23 cellular contexts compared by ENCODE assay signal in the genomic region with DNA sequence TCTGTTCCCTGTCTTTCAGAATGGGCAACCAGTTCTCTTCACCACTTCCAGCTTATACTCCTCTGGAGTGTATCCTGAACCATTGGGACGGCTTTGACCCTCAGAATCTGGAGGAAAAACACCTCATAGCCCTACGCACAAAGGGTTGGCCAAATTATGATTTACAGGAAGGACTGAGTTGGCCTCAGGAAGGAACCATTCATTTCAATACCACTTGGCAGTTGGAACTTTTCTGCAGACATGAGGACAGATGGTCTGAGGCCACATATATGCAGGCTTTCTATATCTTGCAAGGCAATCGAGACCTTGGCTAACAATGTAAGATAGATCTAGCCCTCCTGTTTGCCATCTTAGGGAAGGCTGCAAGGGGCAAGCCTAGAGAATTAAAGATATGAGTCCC. TPM values are rescaled to one million over a fixed set of nuclear protein-coding genes. Genes with fewer than 3 reads are reported as not detected.
A peak's percentile ranks its signal among the peaks of the same experiment; 100 is the strongest.
DNase-seq lines count a peak whose midpoint lies in the region; ATAC-seq and FAIRE-seq lines count a peak whose summit lies in the region.
"Had no signal": no experiment of that assay in that cellular context is flagged by ENCODE, and none has a peak within 500 bp of the region (broad histone marks: within the 10 kb centered on the region; RNA-seq: fewer than 3 reads in every experiment).

No MANE protein-coding gene starts in this region.

- H3K27me3 ChIP-seq in trophoblast cell (ENCODE audit: insufficient read depth, low read length) = no peaks in the 10 kb centered on the region
- H3K27me3 ChIP-seq: ascending aorta, neutrophil had no signal

- peak overlapping the region; percentile 95 for H3K27ac Mint-ChIP-seq in activated T-cell treated with anti-CD3 and anti-CD28 coated beads, Interleukin-2, amount 50 U/mL, for 72 hours
- H3K27ac Mint-ChIP-seq in activated naive CD8-positive, alpha-beta T cell treated with anti-CD3 and anti-CD28 coated beads for 36 hours = peak overlapping the region; percentile 92

- H2AK5ac ChIP-seq in trophoblast cell (ENCODE audit: low read length) = no peak overlapping the region

- no peak overlapping the region for H3K4ac ChIP-seq in trophoblast cell (ENCODE audit: low read depth, low read length)

- peak overlapping the region; percentile 23 for H3K4me2 ChIP-seq in trophoblast cell (ENCODE audit: low read length)

- no peaks in the 10 kb centered on the region for H3K36me3 ChIP-seq in trophoblast cell (ENCODE audit: control insufficient read depth in 1 of 2, insufficient read depth in 2 of 2, low read length in 2 of 2)
- H3K36me3 ChIP-seq: ascending aorta, neutrophil, thoracic aorta had no signal

- no peaks in the 10 kb centered on the region for H3K79me1 ChIP-seq in trophoblast cell (ENCODE audit: low read length)

- peaks cover 83% of the 10 kb centered on the region for H3K4me1 Mint-ChIP-seq in activated T-cell treated with anti-CD3 and anti-CD28 coated beads, Interleukin-2, amount 50 U/mL, for 72 hours (ENCODE audit: low read depth)
- peaks cover 50% of the 10 kb centered on the region for H3K4me1 Mint-ChIP-seq in activated naive CD8-positive, alpha-beta T cell treated with anti-CD3 and anti-CD28 coated beads for 36 hours

- H2BK120ac ChIP-seq in trophoblast cell (ENCODE audit: insufficient read depth, low read length, poor library complexity) = no peak overlapping the region

- peaks cover 14 to 23% of the 10 kb centered on the region in 2 donors for H3K36me3 Mint-ChIP-seq in activated T-cell treated with anti-CD3 and anti-CD28 coated beads, Interleukin-2, amount 50 U/mL, for 72 hours (ENCODE audit: insufficient read depth in 2 of 2)
- peaks cover 27% of the 10 kb centered on the region for H3K36me3 Mint-ChIP-seq in activated naive CD8-positive, alpha-beta T cell treated with anti-CD3 and anti-CD28 coated beads for 36 hours

- no peak overlapping the region for H2BK12ac ChIP-seq in trophoblast cell (ENCODE audit: low read length)

- no peak overlapping the region for H3K23ac ChIP-seq in trophoblast cell (ENCODE audit: low read length)

- no peak overlapping the region for H3K14ac ChIP-seq in trophoblast cell (ENCODE audit: low read length)

- H3K4me3 Mint-ChIP-seq in activated T-cell treated with anti-CD3 and anti-CD28 coated beads, Interleukin-2, amount 50 U/mL, for 72 hours = peak overlapping the region in 1 of 2 donors; percentile 21
- no peak overlapping the region for H3K4me3 Mint-ChIP-seq in activated naive CD8-positive, alpha-beta T cell treated with anti-CD3 and anti-CD28 coated beads for 36 hours

- no CpG with 5 or more reads among the region's 3 CpGs for WGBS in trophoblast cell (ENCODE audit: extremely low coverage, insufficient coverage, insufficient read length)

- no peak for DNase-seq in activated T-cell treated with anti-CD3 and anti-CD28 coated beads, Interleukin-2, amount 50 U/mL, for 72 hours
- DNase-seq in activated T-cell treated with anti-CD3 and anti-CD28 coated beads, Interleukin-2, amount 50 U/mL, for 48 hours = no peak
- no peak for DNase-seq in GM19239 (ENCODE audit: insufficient read length, low spot score)
- no peak for DNase-seq in activated naive CD8-positive, alpha-beta T cell treated with anti-CD3 and anti-CD28 coated beads for 36 hours
- DNase-seq in trophoblast cell = no peak
- DNase-seq in HTR-8/SVneo (ENCODE audit: insufficient read length, low spot score) = no peak
- no peak for DNase-seq in NCI-H1105 (lab: John Stamatoyannopoulos, UW)
- DNase-seq: NCI-H2171 had no signal

- H3K4me1 ChIP-seq in trophoblast cell (ENCODE audit: control insufficient read depth in 1 of 2, insufficient read depth in 2 of 2, low read length in 2 of 2) = peaks cover 5 to 7% of the 10 kb centered on the region in 2 experiments
- H3K4me1 ChIP-seq: ascending aorta had no signal

- H2BK5ac ChIP-seq in trophoblast cell (ENCODE audit: low read depth, low read length, poor library complexity) = no peak overlapping the region

- no peaks in the 10 kb centered on the region for H3K79me2 ChIP-seq in trophoblast cell (ENCODE audit: control insufficient read depth, insufficient read depth, low read length, poor library complexity)

- no peaks in the 10 kb centered on the region for H3K9me3 ChIP-seq in trophoblast cell (ENCODE audit: insufficient read depth, low read depth, low read length)
- H3K9me3 ChIP-seq: neutrophil, thoracic aorta had no signal

- no peaks in the 10 kb centered on the region for H3K27me3 Mint-ChIP-seq in activated T-cell treated with anti-CD3 and anti-CD28 coated beads, Interleukin-2, amount 50 U/mL, for 72 hours (ENCODE audit: low read depth)
- no peaks in the 10 kb centered on the region for H3K27me3 Mint-ChIP-seq in activated naive CD8-positive, alpha-beta T cell treated with anti-CD3 and anti-CD28 coated beads for 36 hours

- H3K9ac ChIP-seq in trophoblast cell (ENCODE audit: low read length) = no peak overlapping the region

- no peak overlapping the region for H3K4me3 ChIP-seq in trophoblast cell (ENCODE audit: low read depth, low read length)
- H3K4me3 ChIP-seq: ascending aorta, skin epidermis, thoracic aorta had no signal

- FAIRE-seq in GM19239 (lab: Jason Lieb, UNC) (peak; percentile 78), HTR-8/SVneo (lab: Jason Lieb, UNC) (no peak)
- FAIRE-seq: RCC 7860 had no signal

- H3K9me3 Mint-ChIP-seq in activated T-cell treated with anti-CD3 and anti-CD28 coated beads, Interleukin-2, amount 50 U/mL, for 72 hours = peaks cover 8 to 9% of the 10 kb centered on the region in 2 donors
- H3K9me3 Mint-ChIP-seq in activated naive CD8-positive, alpha-beta T cell treated with anti-CD3 and anti-CD28 coated beads for 36 hours = peaks cover 23% of the 10 kb centered on the region

- H2AFZ ChIP-seq in trophoblast cell (ENCODE audit: insufficient read depth, low read length, poor library complexity) = no peak overlapping the region

- H3K18ac ChIP-seq in trophoblast cell (ENCODE audit: low read length) = no peak overlapping the region

- H4K8ac ChIP-seq in trophoblast cell (ENCODE audit: low read depth, low read length) = no peak overlapping the region

- H3K27ac ChIP-seq in trophoblast cell (ENCODE audit: low read depth, low read length) = no peak overlapping the region
- H3K27ac ChIP-seq: ascending aorta, neutrophil, thoracic aorta, VCaP had no signal

- H4K91ac ChIP-seq in trophoblast cell (ENCODE audit: low read depth, low read length) = no peak overlapping the region

- H4K12ac ChIP-seq in trophoblast cell (ENCODE audit: low read depth, low read length) = no peak overlapping the region

- no peak for ATAC-seq in activated T-cell treated with anti-CD3 and anti-CD28 coated beads, Interleukin-2, amount 50 U/mL, for 72 hours (replicated peaks in 1 of 2)
- no peak for ATAC-seq in HG02938 (IDR thresholded peaks at IDR 0.05; ENCODE audit: unreplicated experiment)

RNA-seq across cellular contexts. Expression of gene CLECL1, which starts 24.0 kb away (rescaled TPM):
- total RNA-seq in activated T-cell treated with anti-CD3 and anti-CD28 coated beads, Interleukin-2, amount 50 U/mL, for 72 hours = 10 to 100 TPM; 11.5 to 13.8 TPM
- total RNA-seq in activated naive CD8-positive, alpha-beta T cell treated with anti-CD3 and anti-CD28 coated beads for 36 hours = 1 to 10 TPM; 6.4 to 7.0 TPM
- polyA plus RNA-seq in trophoblast cell (2013) = not detected in 2 replicates
- total RNA-seq: A673, ascending aorta, Calu3, epithelial cell of proximal tubule, fibroblast of villous mesenchyme, lung microvascular endothelial cell, pulmonary artery endothelial cell, SK-MEL-5 had no signal
- polyA plus RNA-seq: BJ had no signal

RNA-seq across cellular contexts. Expression of gene CLEC2D, which starts 39.3 kb away (rescaled TPM):
- 100 to 1,000 TPM; 269 to 293 TPM for total RNA-seq in activated T-cell treated with anti-CD3 and anti-CD28 coated beads, Interleukin-2, amount 50 U/mL, for 72 hours
- 100 to 1,000 TPM; 270 to 290 TPM for total RNA-seq in activated naive CD8-positive, alpha-beta T cell treated with anti-CD3 and anti-CD28 coated beads for 36 hours
- 2.8 TPM in 2 replicates for polyA plus RNA-seq in trophoblast cell (2013)
- total RNA-seq: ascending aorta had no signal

RNA-seq across cellular contexts. Expression of gene CD69, which starts 51.8 kb away (rescaled TPM):
- total RNA-seq in activated T-cell treated with anti-CD3 and anti-CD28 coated beads, Interleukin-2, amount 50 U/mL, for 72 hours = 100 to 1,000 TPM; 126 to 158 TPM
- total RNA-seq in activated naive CD8-positive, alpha-beta T cell treated with anti-CD3 and anti-CD28 coated beads for 36 hours = 100 to 1,000 TPM; 143 to 152 TPM
- 0.22 and 0.27 TPM in 2 replicates for polyA plus RNA-seq in trophoblast cell (2013)
- total RNA-seq: A673, fibroblast of villous mesenchyme, SK-MEL-5 had no signal
- polyA plus RNA-seq: BJ had no signal
